ENCODE assay signal across 8 cellular contexts in the genomic region with DNA sequence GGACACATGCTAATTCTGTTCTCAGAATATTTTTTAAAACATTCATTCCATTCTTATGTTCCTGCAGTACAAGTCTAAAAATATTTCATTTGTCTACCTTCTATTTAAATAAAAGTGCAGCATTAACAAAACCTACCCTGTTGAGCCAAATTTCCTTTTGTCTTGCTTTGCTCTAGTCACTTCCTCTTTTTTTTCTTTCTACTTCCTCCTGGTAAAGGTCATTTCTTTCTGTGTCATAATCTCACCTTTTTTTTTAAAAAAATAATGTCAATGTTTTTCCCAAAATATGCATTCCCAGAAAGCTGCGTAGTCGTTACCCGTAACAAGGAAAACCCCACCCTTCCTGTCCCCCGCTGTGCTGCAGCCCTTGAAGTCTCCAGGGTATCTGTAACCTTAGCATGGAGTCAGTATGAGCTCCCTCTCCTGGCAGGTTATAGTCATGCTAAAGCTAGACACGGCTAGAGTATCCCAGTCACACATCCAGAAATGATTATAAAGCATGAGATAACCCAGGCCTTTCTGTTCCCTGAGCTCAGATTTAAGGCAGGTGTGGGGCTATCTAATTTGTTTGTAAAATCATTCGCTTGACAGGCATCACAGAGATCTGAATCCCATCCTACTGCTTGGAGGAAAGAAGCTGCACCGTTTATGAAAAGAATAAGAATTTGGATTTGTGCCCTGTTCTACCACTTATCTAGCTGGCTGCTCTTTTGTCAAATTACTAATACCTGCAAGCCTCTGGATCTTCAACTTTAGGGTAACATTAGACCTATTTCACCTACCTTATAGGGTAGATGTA. TPM values are rescaled to one million over a fixed set of nuclear protein-coding genes. Genes with fewer than 3 reads are reported as not detected.
DNase-seq lines count a peak whose midpoint lies in the region; ATAC-seq lines count a peak whose summit lies in the region.

No MANE protein-coding gene starts in this region.

- ATAC-seq in GM21390 (IDR thresholded peaks at IDR 0.05; ENCODE audit: unreplicated experiment) (peak; percentile 98), esophagus mucosa (peak; percentile 96)
- peak; percentile 98 for ATAC-seq in stimulated activated naive CD8-positive, alpha-beta T cell treated with anti-CD3 and anti-CD28 coated beads, Interleukin-15, Interleukin-2, amounts not matched to agents 100 U/mL and 50 U/mL, for 24 hours

- peak; percentile 85 for DNase-seq in DMS 273 (lab: John Stamatoyannopoulos, UW; ENCODE audit: unreplicated experiment)
- DNase-seq in HT-29 (ENCODE audit: low spot score): peak; percentile 91
- DNase-seq in NOMO-1 treated with DMSO at 0.1 percent for 48 hours (lab: John Stamatoyannopoulos, UW; ENCODE audit: unreplicated experiment): peak; percentile 89
- peak; percentile 30 for DNase-seq in activated CD8-positive, alpha-beta memory T cell treated with anti-CD3 and anti-CD28 coated beads, Interleukin-2, amount 50 U/mL, for 1 hour (ENCODE audit: extremely low read depth)
- DNase-seq in myocyte (ENCODE audit: low read depth): peak; percentile 90
- DNase-seq in stimulated activated naive CD8-positive, alpha-beta T cell treated with anti-CD3 and anti-CD28 coated beads, Interleukin-15, Interleukin-2, amounts not matched to agents 100 U/mL and 50 U/mL, for 24 hours: peak; percentile 64

RNA-seq across cellular contexts. Expression of gene EED, which starts 51.1 kb away (rescaled TPM):
- total RNA-seq in HT-29 (2014; rRNA removed; shearing (Covaris generic)): 13.8 and 17.4 TPM in 2 replicates
- 10.6 TPM for total RNA-seq in esophagus mucosa
- 15.8 and 16.3 TPM in 2 replicates for total RNA-seq in myocyte
- 14.7 TPM for polyA plus RNA-seq in myocyte (2012)

Comparison
In these comparisons a context has a peak if more than half of its experiments do, and no peak if none do; other contexts are left out.
1. Peak in every context shown above with its lines: DNase-seq and ATAC-seq.
2. DNase-seq: peak in every context shown above with its lines; median percentile 91 in HT-29; 90 in myocyte; 89 in NOMO-1 treated with DMSO at 0.1 percent for 48 hours; 85 in DMS 273; 64 in stimulated activated naive CD8-positive, alpha-beta T cell treated with anti-CD3 and anti-CD28 coated beads, Interleukin-15, Interleukin-2, amounts not matched to agents 100 U/mL and 50 U/mL, for 24 hours; 30 in activated CD8-positive, alpha-beta memory T cell treated with anti-CD3 and anti-CD28 coated beads, Interleukin-2, amount 50 U/mL, for 1 hour.